2 cellular contexts compared by ENCODE assay signal in genomic region chr22:39381009-39381755, GRCh38.
A peak's percentile ranks its signal among the peaks of the same experiment; 100 is the strongest.
TF ChIP-seq lines count a peak whose summit lies in the region.

No MANE protein-coding gene starts in this region.

TF ChIP-seq in HEK293, 187 proteins besides CTCF, POLR2A, EP300 and RAD21:
- TF ChIP-seq ZNF341 (tag by site-specific recombination; IDR thresholded peaks at IDR 0.05; ENCODE audit: low read depth) (peak; percentile 73), ZNF366 (tag by site-specific recombination; conservative IDR thresholded peaks at IDR 0.05) (no peak)

TF ChIP-seq in H1, 55 proteins besides CTCF, POLR2A, EP300 and RAD21:
- no peak for TF ChIP-seq SRF (IDR thresholded peaks at IDR 0.05; ENCODE audit: low read depth, low read length)
- no peak for TF ChIP-seq NANOG (IDR thresholded peaks at IDR 0.05; ENCODE audit: insufficient read depth, low read depth, low read length, poor library complexity, severe bottlenecking)
- TF ChIP-seq CTBP2 (IDR thresholded peaks at IDR 0.05; ENCODE audit: borderline replicate concordance, insufficient read depth, insufficient read length, low read length) = no peak
- TF ChIP-seq RBBP5 (IDR thresholded peaks at IDR 0.05; ENCODE audit: borderline replicate concordance, low read depth, low read length) = no peak
- TF ChIP-seq CBX8 (IDR thresholded peaks at IDR 0.05; ENCODE audit: borderline replicate concordance, low read depth, low read length) = no peak
- TF ChIP-seq SAP30 (IDR thresholded peaks at IDR 0.05; ENCODE audit: insufficient read depth, insufficient replicate concordance, low read length) = no peak
- no peak for TF ChIP-seq SP4 (IDR thresholded peaks at IDR 0.05; ENCODE audit: low read length)
- no peak for TF ChIP-seq KDM4A (IDR thresholded peaks at IDR 0.05; ENCODE audit: low read depth, low read length, severe bottlenecking)
- no peak for TF ChIP-seq EZH2 (IDR thresholded peaks at IDR 0.05; ENCODE audit: low read depth, low read length, severe bottlenecking)
- no peak for TF ChIP-seq RNF2 (IDR thresholded peaks at IDR 0.05; ENCODE audit: borderline replicate concordance, low read depth, low read length, missing control alignments, poor library complexity, severe bottlenecking)
- TF ChIP-seq SIN3A (conservative IDR thresholded peaks at IDR 0.05 in 1 of 2, IDR thresholded peaks at IDR 0.05 in 1 of 2; ENCODE audit: low read depth in 1 of 2, low read length in 2 of 2) = no peak
- TF ChIP-seq RFX5 (IDR thresholded peaks at IDR 0.05; ENCODE audit: borderline replicate concordance, low read depth, low read length) = no peak
- TF ChIP-seq KDM1A (IDR thresholded peaks at IDR 0.05; ENCODE audit: borderline replicate concordance, low read length) = peak; percentile 19; the same call in 1 of the 2 replicates
- TF ChIP-seq USF2 (IDR thresholded peaks at IDR 0.05; ENCODE audit: low read length) = peak; percentile 20; the same call in 1 of the 2 replicates
- TF ChIP-seq, protein P1, sequence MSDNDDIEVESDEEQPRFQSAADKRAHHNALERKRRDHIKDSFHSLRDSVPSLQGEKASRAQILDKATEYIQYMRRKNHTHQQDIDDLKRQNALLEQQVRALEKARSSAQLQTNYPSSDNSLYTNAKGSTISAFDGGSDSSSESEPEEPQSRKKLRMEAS (IDR thresholded peaks at IDR 0.05) = 0 out of 2 replicates have a peak, but pooled peaks have one; percentile 28
